ENCODE assay signal across 13 cellular contexts in the genomic region with DNA sequence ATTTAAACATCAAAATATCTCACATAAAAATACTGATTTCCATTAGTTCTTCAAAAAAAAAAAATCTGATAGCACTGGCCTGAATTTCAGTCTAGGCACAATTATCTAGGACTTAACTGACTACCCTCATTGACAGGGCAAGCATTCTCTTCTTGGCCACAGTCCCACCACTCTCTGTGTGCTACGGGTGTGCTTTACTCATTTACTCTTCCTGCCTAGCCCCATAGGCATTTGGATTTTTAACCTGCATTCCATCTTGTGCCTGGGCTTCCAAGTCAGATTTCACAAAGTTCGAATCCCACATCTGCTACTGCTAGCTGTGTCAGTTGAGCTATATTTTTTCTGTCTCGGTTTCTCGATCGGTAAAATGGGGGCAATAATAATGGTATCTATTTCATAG. TPM values are rescaled to one million over a fixed set of nuclear protein-coding genes. Genes with fewer than 3 reads are reported as not detected.
A peak's percentile ranks its signal among the peaks of the same experiment; 100 is the strongest.
DNase-seq lines count a peak whose midpoint lies in the region; ATAC-seq and TF ChIP-seq lines count a peak whose summit lies in the region.
"Had no signal": no experiment of that assay in that cellular context is flagged by ENCODE, and none has a peak within 500 bp of the region (broad histone marks: within the 10 kb centered on the region; RNA-seq: fewer than 3 reads in every experiment).

No MANE protein-coding gene starts in this region.

- H3K9me3 Mint-ChIP-seq in neural progenitor cell, result peaks cover 24% of the 10 kb centered on the region
- peaks cover 7% of the 10 kb centered on the region for H3K9me3 Mint-ChIP-seq in endothelial cell (ENCODE audit: unreplicated experiment)

- intact Hi-C loops in IMR-90 (cut with micrococcal nuclease), result no loop called here

- H3K18ac ChIP-seq in IMR-90 (ENCODE audit: low read depth, low read length), result no peak overlapping the region

- no peak overlapping the region for H4K8ac ChIP-seq in IMR-90 (ENCODE audit: low read depth in 2 of 2, low read length in 2 of 2)

- no peak overlapping the region for H3K14ac ChIP-seq in IMR-90 (replicated peaks; ENCODE audit: low read depth, low read length)

- H3K9ac ChIP-seq in IMR-90 (ENCODE audit: low read depth, low read length) (no peak overlapping the region), neural progenitor cell (no peak overlapping the region)

- no peak overlapping the region for H2AK9ac ChIP-seq in IMR-90 (replicated peaks; ENCODE audit: low read depth, low read length, poor library complexity)

- no peak overlapping the region for H2BK15ac ChIP-seq in IMR-90 (ENCODE audit: low read depth, low read length)

- TF ChIP-seq CTCF in IMR-90 (conservative IDR thresholded peaks at IDR 0.05; ENCODE audit: low read depth, low read length) (no peak), VCaP (conservative IDR thresholded peaks at IDR 0.05) (no peak), neural progenitor cell (IDR thresholded peaks at IDR 0.05) (no peak), endothelial cell (IDR thresholded peaks at IDR 0.05; ENCODE audit: unreplicated experiment) (no peak)

- no peak overlapping the region for H2BK120ac ChIP-seq in IMR-90 (ENCODE audit: low read depth, low read length)

- TF ChIP-seq POLR2A in IMR-90 (IDR thresholded peaks at IDR 0.05; ENCODE audit: low read depth, low read length), result no peak

- no peak overlapping the region for H4K91ac ChIP-seq in IMR-90 (ENCODE audit: insufficient read depth, low read depth, low read length)

- H3K27me3 Mint-ChIP-seq in neural progenitor cell (ENCODE audit: insufficient read depth, low read depth) (peaks cover 3% of the 10 kb centered on the region), endothelial cell (ENCODE audit: unreplicated experiment) (peaks cover 6% of the 10 kb centered on the region)

- BruUV-seq in IMR-90 (replicated peaks; lab: Mats Ljungman, UMichigan), result no TSS peak

- no peak overlapping the region for H4K5ac ChIP-seq in IMR-90 (ENCODE audit: low read depth, low read length)

- DNase-seq in EH (ENCODE audit: low read depth), result peak; percentile 40
- DNase-seq in IMR-90, result no peak
- no peak for DNase-seq in neural progenitor cell (ENCODE audit: low spot score)
- DNase-seq in endothelial cell (ENCODE audit: low spot score), result no peak
- no peak for DNase-seq in NCI-H446 treated with DMSO at 0.1 percent for 48 hours (lab: John Stamatoyannopoulos, UW)
- DNase-seq in anterior cingulate cortex (lab: John Stamatoyannopoulos, UW), result no peak
- DNase-seq in putamen (ENCODE audit: low spot score), result no peak
- DNase-seq: CD4-positive, CD25-positive, alpha-beta regulatory T cell; HCEC 1CT; KG1; NCI-H1694; SJCRH30 had no signal

- H3K4me1 Mint-ChIP-seq in neural progenitor cell (peaks cover 23% of the 10 kb centered on the region), endothelial cell (ENCODE audit: unreplicated experiment) (peaks cover 33% of the 10 kb centered on the region)

- peaks cover 27% of the 10 kb centered on the region for H3F3A ChIP-seq in neural progenitor cell (ENCODE audit: low read depth)

- H3K4me3 ChIP-seq in IMR-90 (ENCODE audit: insufficient read depth, low read depth, low read length), result no peak overlapping the region
- H3K4me3 ChIP-seq in neural progenitor cell, result no peak overlapping the region
- H3K4me3 ChIP-seq: SJCRH30 had no signal

- H3K9me3 ChIP-seq in IMR-90 (ENCODE audit: control insufficient read depth, insufficient read depth, low read length) (no peaks in the 10 kb centered on the region), neural progenitor cell (ENCODE audit: low read depth) (no peaks in the 10 kb centered on the region)

- peaks cover 18% of the 10 kb centered on the region for H3K4me1 ChIP-seq in IMR-90 (ENCODE audit: control insufficient read depth, insufficient read depth, low read length)
- H3K4me1 ChIP-seq in neural progenitor cell, result peaks cover 35% of the 10 kb centered on the region

- in situ Hi-C loops in IMR-90 (cut with MboI; ENCODE audit: low sequenced_read_pairs), result no loop called here

- peak overlapping the region; percentile 29; the same call in 1 of the 2 replicates for H2AK5ac ChIP-seq in IMR-90 (ENCODE audit: low read depth, low read length)

- H2AFZ ChIP-seq in IMR-90 (replicated peaks; ENCODE audit: low read length, poor library complexity) (no peak overlapping the region), neural progenitor cell (replicated peaks) (no peak overlapping the region)

- H3K4ac ChIP-seq in IMR-90 (ENCODE audit: low read depth, low read length), result no peak overlapping the region

- POLR2A ChIA-PET in IMR-90 (lab: Charles Lee; ENCODE audit: unreplicated experiment), result no interaction called here

- peaks cover 19% of the 10 kb centered on the region for H3K9me1 ChIP-seq in IMR-90 (ENCODE audit: insufficient read depth, low read length)

- no peak overlapping the region for H3K23ac ChIP-seq in IMR-90 (ENCODE audit: low read depth, low read length)

- H3K27ac Mint-ChIP-seq in neural progenitor cell (no peak overlapping the region), endothelial cell (ENCODE audit: unreplicated experiment) (no peak overlapping the region)
- H3K27ac Mint-ChIP-seq: CD4-positive, CD25-positive, alpha-beta regulatory T cell had no signal

- H3K27me3 ChIP-seq in IMR-90 (ENCODE audit: control insufficient read depth, insufficient read depth, low read length), result no peaks in the 10 kb centered on the region
- no peaks in the 10 kb centered on the region for H3K27me3 ChIP-seq in neural progenitor cell
- H3K27me3 ChIP-seq: SJCRH30 had no signal

- H3K36me3 Mint-ChIP-seq in neural progenitor cell (peaks cover 16% of the 10 kb centered on the region), endothelial cell (ENCODE audit: low read depth, unreplicated experiment) (peaks cover 21% of the 10 kb centered on the region)
- H3K36me3 Mint-ChIP-seq: CD4-positive, CD25-positive, alpha-beta regulatory T cell had no signal

- peaks cover 83% of the 10 kb centered on the region for H3K79me2 ChIP-seq in neural progenitor cell (ENCODE audit: low read depth)

- H3K36me3 ChIP-seq in IMR-90 (ENCODE audit: control insufficient read depth, insufficient read depth, low read length), result no peaks in the 10 kb centered on the region
- H3K36me3 ChIP-seq in neural progenitor cell, result peaks cover 7% of the 10 kb centered on the region

- TF ChIP-seq RAD21 in IMR-90 (IDR thresholded peaks at IDR 0.05; ENCODE audit: low read length), result no peak

- no peak for ATAC-seq in IMR-90 (ENCODE audit: low read depth)

- dilution Hi-C loops in IMR-90 (cut with HindIII; ENCODE audit: low sequenced_read_pairs, unreplicated experiment), result no loop called here

- H3K27ac ChIP-seq in IMR-90 (ENCODE audit: insufficient read depth, low read length), result no peak overlapping the region
- H3K27ac ChIP-seq in VCaP, result peak overlapping the region; percentile 85; the same call in 1 of the 2 replicates
- peak overlapping the region; percentile 76 for H3K27ac ChIP-seq in neural progenitor cell
- H3K27ac ChIP-seq: SJCRH30 had no signal

- 83% methylated on average over 3 of the region's 5 CpGs; no CpG with 5 or more reads in 1 of the 2 experiments for WGBS in IMR-90 (ENCODE audit: extremely low coverage in 2 of 2, insufficient read length in 1 of 2), 2 experiments

- H3K4me2 ChIP-seq in IMR-90 (ENCODE audit: low read depth, low read length) (no peak overlapping the region), neural progenitor cell (peak overlapping the region; percentile 67)

- CTCF ChIA-PET in IMR-90 (lab: Yijun Ruan, JAX), result no interaction called here

- peaks cover 35 to 89% of the 10 kb centered on the region in 2 experiments for H3K79me1 ChIP-seq in IMR-90 (ENCODE audit: low read depth in 1 of 2, low read length in 2 of 2)

- no peak overlapping the region for H3K56ac ChIP-seq in IMR-90 (ENCODE audit: extremely low read depth, insufficient read depth, low read length)

- H3K4me3 Mint-ChIP-seq in neural progenitor cell (no peak overlapping the region), endothelial cell (ENCODE audit: unreplicated experiment) (no peak overlapping the region)

- H2BK20ac ChIP-seq in IMR-90 (ENCODE audit: low read depth, low read length), result 0 out of 2 replicates have a peak overlapping the region, but pooled peaks have one; percentile 7

- no peak overlapping the region for H2BK5ac ChIP-seq in IMR-90 (ENCODE audit: low read depth, low read length, poor library complexity, severe bottlenecking)

- peaks cover 69% of the 10 kb centered on the region for H4K20me1 ChIP-seq in IMR-90 (ENCODE audit: insufficient read depth, low read length)
- no peaks in the 10 kb centered on the region for H4K20me1 ChIP-seq in neural progenitor cell (ENCODE audit: low read depth)

TF ChIP-seq in IMR-90, 13 proteins besides CTCF, POLR2A, EP300 and RAD21:
- TF ChIP-seq MXI1 (IDR thresholded peaks at IDR 0.05; ENCODE audit: borderline replicate concordance, low read depth, low read length) (no peak), CHD1 (IDR thresholded peaks at IDR 0.05; ENCODE audit: low read depth, low read length) (no peak), SMC3 (IDR thresholded peaks at IDR 0.05; ENCODE audit: low read depth, low read length) (no peak), BHLHE40 (IDR thresholded peaks at IDR 0.05; ENCODE audit: low read depth, low read length) (no peak), RFX5 (IDR thresholded peaks at IDR 0.05; ENCODE audit: low read depth, low read length) (no peak)
- TF ChIP-seq, protein P1, sequence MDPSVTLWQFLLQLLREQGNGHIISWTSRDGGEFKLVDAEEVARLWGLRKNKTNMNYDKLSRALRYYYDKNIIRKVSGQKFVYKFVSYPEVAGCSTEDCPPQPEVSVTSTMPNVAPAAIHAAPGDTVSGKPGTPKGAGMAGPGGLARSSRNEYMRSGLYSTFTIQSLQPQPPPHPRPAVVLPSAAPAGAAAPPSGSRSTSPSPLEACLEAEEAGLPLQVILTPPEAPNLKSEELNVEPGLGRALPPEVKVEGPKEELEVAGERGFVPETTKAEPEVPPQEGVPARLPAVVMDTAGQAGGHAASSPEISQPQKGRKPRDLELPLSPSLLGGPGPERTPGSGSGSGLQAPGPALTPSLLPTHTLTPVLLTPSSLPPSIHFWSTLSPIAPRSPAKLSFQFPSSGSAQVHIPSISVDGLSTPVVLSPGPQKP (IDR thresholded peaks at IDR 0.05; ENCODE audit: borderline replicate concordance, low read depth, low read length), result no peak
- TF ChIP-seq, protein P2, sequence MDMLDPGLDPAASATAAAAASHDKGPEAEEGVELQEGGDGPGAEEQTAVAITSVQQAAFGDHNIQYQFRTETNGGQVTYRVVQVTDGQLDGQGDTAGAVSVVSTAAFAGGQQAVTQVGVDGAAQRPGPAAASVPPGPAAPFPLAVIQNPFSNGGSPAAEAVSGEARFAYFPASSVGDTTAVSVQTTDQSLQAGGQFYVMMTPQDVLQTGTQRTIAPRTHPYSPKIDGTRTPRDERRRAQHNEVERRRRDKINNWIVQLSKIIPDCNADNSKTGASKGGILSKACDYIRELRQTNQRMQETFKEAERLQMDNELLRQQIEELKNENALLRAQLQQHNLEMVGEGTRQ (IDR thresholded peaks at IDR 0.05; ENCODE audit: low read depth, low read length), result no peak

RNA-seq across cellular contexts. Expression of a gene that starts 38.0 kb away (rescaled TPM):
- 31.7 and 42.8 TPM in 2 replicates for total RNA-seq in IMR-90 (2012; rRNA removed)
- 21.5 and 21.8 TPM in 2 replicates for polyA plus RNA-seq in IMR-90 (2012; rRNA removed)
- 7.4 and 16.9 TPM in 2 replicates for polyA plus RNA-seq in IMR-90 (2012; cell fraction: cytosol; rRNA removed)
- polyA plus RNA-seq in IMR-90 (2012; cell fraction: nucleus; rRNA removed; ENCODE audit: low replicate concordance), result 21.6 and 26.1 TPM in 2 replicates
- total RNA-seq in neural progenitor cell (ENCODE audit: low replicate concordance), result 27.3 and 28.3 TPM in 2 replicates
- total RNA-seq in endothelial cell (ENCODE audit: unreplicated experiment), result 46.3 TPM
